ENCODE assay signal across 24 cellular contexts in the genomic region with DNA sequence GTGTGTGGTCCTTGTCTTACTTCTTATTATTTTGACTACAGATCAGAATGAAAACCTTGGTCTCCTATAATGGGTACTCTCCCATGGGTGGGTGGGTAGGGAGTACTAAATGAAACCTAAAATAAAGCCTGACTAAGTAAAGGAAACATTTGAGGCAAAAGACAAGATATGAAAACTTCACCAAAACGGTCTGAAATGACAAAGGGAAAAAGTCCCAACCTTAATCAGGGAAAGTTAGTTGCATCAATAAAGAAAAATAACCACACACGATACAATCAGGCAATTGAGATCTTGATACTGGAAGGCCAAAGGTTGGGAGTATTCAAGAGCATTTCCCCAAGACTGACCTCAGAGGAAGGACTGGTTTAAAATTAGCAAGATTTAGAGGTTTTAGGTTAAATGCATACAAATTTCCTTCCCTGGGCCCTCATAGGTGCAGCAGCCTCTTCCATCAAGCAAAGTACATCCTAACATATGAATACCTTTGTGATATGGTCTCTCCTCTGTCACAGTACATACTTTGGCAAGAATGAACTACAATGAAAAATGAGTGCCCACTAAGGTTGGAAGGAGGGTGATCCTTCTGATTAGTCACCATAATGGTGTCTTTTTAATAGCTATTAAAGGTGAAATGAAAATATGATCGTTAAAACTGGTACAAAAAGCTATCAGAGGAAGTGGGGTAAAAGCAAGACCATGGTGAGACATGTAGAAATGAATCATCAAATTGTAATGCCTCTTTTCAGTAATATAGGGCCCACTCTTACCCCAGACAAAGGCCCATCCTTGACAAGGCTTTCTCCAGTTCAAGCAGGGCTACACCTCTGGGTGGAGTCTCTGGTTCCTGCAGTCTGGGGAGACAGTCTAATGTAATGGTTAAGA. TPM values are rescaled to one million over a fixed set of nuclear protein-coding genes. Genes with fewer than 3 reads are reported as not detected.
DNase-seq lines count a peak whose midpoint lies in the region; ATAC-seq lines count a peak whose summit lies in the region.
"Had no signal": no experiment of that assay in that cellular context is flagged by ENCODE, and none has a peak within 500 bp of the region (broad histone marks: within the 10 kb centered on the region; RNA-seq: fewer than 3 reads in every experiment).

No MANE protein-coding gene starts in this region.

- peak; percentile 47 for ATAC-seq in GM18861 (IDR thresholded peaks at IDR 0.05; ENCODE audit: unreplicated experiment)
- peak; percentile 41 for ATAC-seq in HG03045 (IDR thresholded peaks at IDR 0.05; ENCODE audit: unreplicated experiment)
- ATAC-seq in stimulated activated effector memory CD8-positive, alpha-beta T cell treated with anti-CD3 and anti-CD28 coated beads, Interleukin-12 subunit alpha, Interleukin-12 subunit beta, amount 100 ng/mL, for 72 hours, result peak; percentile 91
- no peak for ATAC-seq in HG03432 (IDR thresholded peaks at IDR 0.05; ENCODE audit: unreplicated experiment)
- ATAC-seq in HG02763 (IDR thresholded peaks at IDR 0.05; ENCODE audit: unreplicated experiment), result no peak
- ATAC-seq: HepG2 had no signal

- H3K27ac Mint-ChIP-seq in activated CD4-positive, alpha-beta memory T cell treated with anti-CD3 and anti-CD28 coated beads for 36 hours, result no peak overlapping the region
- H3K27ac Mint-ChIP-seq in activated CD4-positive, alpha-beta memory T cell treated with anti-CD3 and anti-CD28 coated beads, Interleukin-2, amount 10 ng/mL, durations not matched to agents 7 days and 5 days, result no peak overlapping the region
- no peak overlapping the region for H3K27ac Mint-ChIP-seq in stimulated activated effector memory CD8-positive, alpha-beta T cell treated with anti-CD3 and anti-CD28 coated beads, Interleukin-12 subunit alpha, Interleukin-12 subunit beta, amount 100 ng/mL, for 72 hours
- H3K27ac Mint-ChIP-seq: activated B cell treated with CpG ODN at 0.5 μM for 24 hours, neural progenitor cell, progenitor cell of endocrine pancreas had no signal

- H3K36me3 Mint-ChIP-seq in activated CD4-positive, alpha-beta memory T cell treated with anti-CD3 and anti-CD28 coated beads for 36 hours, result no peaks in the 10 kb centered on the region
- H3K36me3 Mint-ChIP-seq in activated CD4-positive, alpha-beta memory T cell treated with anti-CD3 and anti-CD28 coated beads, Interleukin-2, amount 10 ng/mL, durations not matched to agents 7 days and 5 days (ENCODE audit: low read depth), result no peaks in the 10 kb centered on the region
- no peaks in the 10 kb centered on the region for H3K36me3 Mint-ChIP-seq in stimulated activated effector memory CD8-positive, alpha-beta T cell treated with anti-CD3 and anti-CD28 coated beads, Interleukin-12 subunit alpha, Interleukin-12 subunit beta, amount 100 ng/mL, for 72 hours
- H3K36me3 Mint-ChIP-seq: neural progenitor cell had no signal

- POLR2A ChIA-PET in activated CD4-positive, alpha-beta memory T cell treated with anti-CD3 and anti-CD28 coated beads for 36 hours (lab: Charles Lee), result no interaction called here
- POLR2A ChIA-PET in activated CD4-positive, alpha-beta memory T cell treated with anti-CD3 and anti-CD28 coated beads, Interleukin-2, amount 10 ng/mL, durations not matched to agents 7 days and 5 days (lab: Charles Lee), result no interaction called here

- H3K4me3 Mint-ChIP-seq in activated CD4-positive, alpha-beta memory T cell treated with anti-CD3 and anti-CD28 coated beads for 36 hours, result no peak overlapping the region
- H3K4me3 Mint-ChIP-seq in activated CD4-positive, alpha-beta memory T cell treated with anti-CD3 and anti-CD28 coated beads, Interleukin-2, amount 10 ng/mL, durations not matched to agents 7 days and 5 days, result no peak overlapping the region
- no peak overlapping the region for H3K4me3 Mint-ChIP-seq in stimulated activated effector memory CD8-positive, alpha-beta T cell treated with anti-CD3 and anti-CD28 coated beads, Interleukin-12 subunit alpha, Interleukin-12 subunit beta, amount 100 ng/mL, for 72 hours
- H3K4me3 Mint-ChIP-seq: activated B cell treated with CpG ODN at 0.5 μM for 24 hours; central memory CD8-positive, alpha-beta T cell; neural progenitor cell had no signal

- H3K9me3 Mint-ChIP-seq in activated CD4-positive, alpha-beta memory T cell treated with anti-CD3 and anti-CD28 coated beads for 36 hours, result no peaks in the 10 kb centered on the region
- no peaks in the 10 kb centered on the region for H3K9me3 Mint-ChIP-seq in activated CD4-positive, alpha-beta memory T cell treated with anti-CD3 and anti-CD28 coated beads, Interleukin-2, amount 10 ng/mL, durations not matched to agents 7 days and 5 days
- no peaks in the 10 kb centered on the region for H3K9me3 Mint-ChIP-seq in stimulated activated effector memory CD8-positive, alpha-beta T cell treated with anti-CD3 and anti-CD28 coated beads, Interleukin-12 subunit alpha, Interleukin-12 subunit beta, amount 100 ng/mL, for 72 hours
- H3K9me3 Mint-ChIP-seq: activated B cell treated with CpG ODN at 0.5 μM for 24 hours; central memory CD8-positive, alpha-beta T cell had no signal

- H3K27me3 Mint-ChIP-seq in activated CD4-positive, alpha-beta memory T cell treated with anti-CD3 and anti-CD28 coated beads for 36 hours, result no peaks in the 10 kb centered on the region
- H3K27me3 Mint-ChIP-seq in activated CD4-positive, alpha-beta memory T cell treated with anti-CD3 and anti-CD28 coated beads, Interleukin-2, amount 10 ng/mL, durations not matched to agents 7 days and 5 days, result no peaks in the 10 kb centered on the region
- H3K27me3 Mint-ChIP-seq: activated B cell treated with CpG ODN at 0.5 μM for 24 hours; central memory CD8-positive, alpha-beta T cell; progenitor cell of endocrine pancreas had no signal

- intact Hi-C loops in activated CD4-positive, alpha-beta memory T cell treated with anti-CD3 and anti-CD28 coated beads for 36 hours (cut with micrococcal nuclease), result loop anchor here (5.0 kb wide), 1 partner anchor 75 kb away; no protein-coding TSS in a partner anchor

- peak; percentile 13 for DNase-seq in activated CD4-positive, alpha-beta memory T cell treated with anti-CD3 and anti-CD28 coated beads for 36 hours
- DNase-seq in activated CD4-positive, alpha-beta memory T cell treated with anti-CD3 and anti-CD28 coated beads, Interleukin-2, amount 10 ng/mL, durations not matched to agents 7 days and 5 days, result no peak
- DNase-seq in stimulated activated effector memory CD8-positive, alpha-beta T cell treated with anti-CD3 and anti-CD28 coated beads, Interleukin-12 subunit alpha, Interleukin-12 subunit beta, amount 100 ng/mL, for 72 hours (ENCODE audit: low spot score in 2 of 2), result no peak
- DNase-seq in OCI-M2 (lab: John Stamatoyannopoulos, UW; ENCODE audit: unreplicated experiment), result no peak
- DNase-seq: activated B cell treated with CpG ODN at 0.5 μM for 24 hours; activated naive CD4-positive, alpha-beta T cell; anterior cingulate cortex; DND-41; dorsolateral prefrontal cortex; left ventricle myocardium inferior; NCI-H1105 treated with DMSO at 0.1 percent for 48 hours; NCI-H510A treated with DMSO at 0.1 percent for 48 hours; RPMI8226; stimulated activated naive CD4-positive, alpha-beta T cell treated with Interleukin-2 at 50 U/mL for 16 hours; T1000; trophoblast cell had no signal

- peaks cover 8% of the 10 kb centered on the region for H3K4me1 Mint-ChIP-seq in activated CD4-positive, alpha-beta memory T cell treated with anti-CD3 and anti-CD28 coated beads for 36 hours (ENCODE audit: low read depth)
- H3K4me1 Mint-ChIP-seq in activated CD4-positive, alpha-beta memory T cell treated with anti-CD3 and anti-CD28 coated beads, Interleukin-2, amount 10 ng/mL, durations not matched to agents 7 days and 5 days, result peaks cover 16% of the 10 kb centered on the region
- H3K4me1 Mint-ChIP-seq in stimulated activated effector memory CD8-positive, alpha-beta T cell treated with anti-CD3 and anti-CD28 coated beads, Interleukin-12 subunit alpha, Interleukin-12 subunit beta, amount 100 ng/mL, for 72 hours, result peaks cover 20% of the 10 kb centered on the region

- CTCF ChIA-PET in activated CD4-positive, alpha-beta memory T cell treated with anti-CD3 and anti-CD28 coated beads for 36 hours (lab: Charles Lee), result interaction anchor here (1.3 kb wide), 1 partner anchor 33 kb away, joined by 3 read pairs; no protein-coding TSS in a partner anchor
- CTCF ChIA-PET in activated CD4-positive, alpha-beta memory T cell treated with anti-CD3 and anti-CD28 coated beads, Interleukin-2, amount 10 ng/mL, durations not matched to agents 7 days and 5 days (lab: Charles Lee), result no interaction called here

RNA-seq across cellular contexts. Expression of a gene that starts 15.3 kb away (rescaled TPM):
- total RNA-seq in activated CD4-positive, alpha-beta memory T cell treated with anti-CD3 and anti-CD28 coated beads for 36 hours, result under 1 TPM; 0.26 to 0.58 TPM
- total RNA-seq in activated CD4-positive, alpha-beta memory T cell treated with anti-CD3 and anti-CD28 coated beads, Interleukin-2, amount 10 ng/mL, durations not matched to agents 7 days and 5 days, result under 1 TPM; 0.78 to 0.83 TPM

Comparison
In these comparisons a context has a peak if more than half of its experiments do, and no peak if none do; other contexts are left out.
1. ATAC-seq: peak in GM18861 (single experiment), HG03045 (single experiment) and stimulated activated effector memory CD8-positive, alpha-beta T cell treated with anti-CD3 and anti-CD28 coated beads, Interleukin-12 subunit alpha, Interleukin-12 subunit beta, amount 100 ng/mL, for 72 hours (single experiment); none in HG03432 (single experiment) and HG02763 (single experiment).